In the genomic region with DNA sequence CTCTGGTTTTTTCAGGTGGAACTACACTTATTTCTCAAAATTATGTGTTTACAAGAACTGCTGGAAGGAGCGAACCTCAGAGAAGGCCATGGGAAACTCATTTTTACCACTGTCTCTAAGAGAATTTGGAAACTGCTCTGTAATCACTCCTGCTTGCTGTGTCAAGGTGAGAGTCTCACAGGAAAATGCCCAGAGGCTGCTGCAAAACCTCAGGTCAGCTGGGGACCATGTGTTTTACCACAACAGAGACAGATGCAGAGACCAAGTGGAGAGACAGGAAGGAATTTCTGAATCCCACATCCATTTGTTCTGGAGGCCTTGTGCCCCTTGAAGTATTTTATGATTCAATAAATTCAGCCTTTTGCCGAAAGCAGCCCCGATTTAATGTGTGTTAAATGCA, we compare ENCODE assay signal across 16 cellular contexts.
DNase-seq lines count a peak whose midpoint lies in the region; FAIRE-seq and TF ChIP-seq lines count a peak whose summit lies in the region.
"Had no signal": no experiment of that assay in that cellular context is flagged by ENCODE, and none has a peak within 500 bp of the region (broad histone marks: within the 10 kb centered on the region; RNA-seq: fewer than 3 reads in every experiment).

No MANE protein-coding gene starts in this region.

- H2BK12ac ChIP-seq in H1 (ENCODE audit: low read depth, low read length) = no peak overlapping the region

- TF ChIP-seq CTCF in PC-9 (conservative IDR thresholded peaks at IDR 0.05) (no peak), H1 (IDR thresholded peaks at IDR 0.05; ENCODE audit: control extremely low read depth in 1 of 3, insufficient read depth in 1 of 3, low read depth in 1 of 3, low read length in 3 of 3) (no peak)

- no peak overlapping the region for H4K5ac ChIP-seq in H1 (ENCODE audit: insufficient read length, low read depth, low read length)

- DNase-seq in M059J (ENCODE audit: low read depth) (peak; percentile 54), PC-9 (no peak), H1 (ENCODE audit: low read depth in 1 of 2, low spot score in 2 of 2) (no peak), myocyte (ENCODE audit: low read depth) (peak; percentile 62), kidney glomerular epithelial cell (lab: John Stamatoyannopoulos, UW) (no peak), H4 (ENCODE audit: low spot score) (no peak)
- no peak for DNase-seq in activated CD8-positive, alpha-beta memory T cell treated with anti-CD3 and anti-CD28 coated beads for 24 hours
- DNase-seq: CD4-positive, CD25-positive, alpha-beta regulatory T cell; DMS153; DMS79; GDM1; H9 had no signal

- H3K36me3 ChIP-seq in PC-9 (ENCODE audit: low read depth) (no peaks in the 10 kb centered on the region), H1 (ENCODE audit: control insufficient read depth in 2 of 4, insufficient read depth in 4 of 4, low read length in 3 of 4) (no peaks in the 10 kb centered on the region)
- H3K36me3 ChIP-seq: BLaER1 treated with 17β-estradiol and CSF1 and Interleukin-3, amounts not matched to agents 10 nM and 100 nM had no signal

- no peak overlapping the region for H2AK5ac ChIP-seq in H1 (ENCODE audit: low read depth, low read length)

- BruUV-seq in PC-9 (replicated peaks; lab: Mats Ljungman, UMichigan) = no TSS peak

- H3K9me3 ChIP-seq in PC-9 (ENCODE audit: insufficient read depth, low read depth) (no peaks in the 10 kb centered on the region), H1 (ENCODE audit: insufficient read depth in 2 of 2, low read depth in 1 of 2, low read length in 1 of 2) (peaks cover 3 to 11% of the 10 kb centered on the region in 2 experiments; a peak in 2 of 4 replicates)

- CTCF ChIA-PET in PC-9 (lab: Charles Lee) (no interaction called here), H1 (lab: Charles Lee; ENCODE audit: partially characterized antibody) (no interaction called here)

- no peak overlapping the region for H3K23ac ChIP-seq in H1 (ENCODE audit: insufficient read length)

- POLR2A ChIA-PET in PC-9 (lab: Charles Lee; ENCODE audit: unreplicated experiment) = no interaction called here
- POLR2A ChIA-PET in H1 (lab: Charles Lee; ENCODE audit: partially characterized antibody) = no interaction called here

- H3K4me3 ChIP-seq in PC-9 = no peak overlapping the region
- no peak overlapping the region for H3K4me3 ChIP-seq in H1 (ENCODE audit: extremely low read depth in 1 of 4, insufficient read depth in 2 of 4, low read depth in 3 of 4, low read length in 4 of 4)
- H3K4me3 ChIP-seq: BLaER1 treated with 17β-estradiol and CSF1 and Interleukin-3, amounts not matched to agents 10 nM and 100 nM; GM23338 had no signal

- H3K14ac ChIP-seq in H1 (ENCODE audit: insufficient read length) = no peak overlapping the region

- H2BK120ac ChIP-seq in H1 (replicated peaks; ENCODE audit: low read depth, low read length) = no peak overlapping the region

- no peaks in the 10 kb centered on the region for H3K4me1 ChIP-seq in PC-9 (replicated peaks; ENCODE audit: insufficient read depth)
- no peaks in the 10 kb centered on the region for H3K4me1 ChIP-seq in H1 (replicated peaks in 1 of 4; ENCODE audit: control insufficient read depth in 3 of 4, insufficient read depth in 4 of 4, low read length in 3 of 4)

- H3K27ac ChIP-seq in PC-9 (no peak overlapping the region), H1 (ENCODE audit: low read depth, low read length) (no peak overlapping the region)
- H3K27ac ChIP-seq: BLaER1 treated with 17β-estradiol and CSF1 and Interleukin-3, amounts not matched to agents 10 nM and 100 nM had no signal

- H4K91ac ChIP-seq in H1 (replicated peaks; ENCODE audit: insufficient read length, low read length) = no peak overlapping the region

- H2AFZ ChIP-seq in PC-9 (peak overlapping the region; percentile 61; the same call in 1 of the 2 replicates), H1 (ENCODE audit: low read length) (0 out of 2 replicates have a peak overlapping the region, but pooled peaks have one; percentile 23)
- H2AFZ ChIP-seq: GM23338 had no signal

- no peak for TF ChIP-seq POLR2A in H1 (IDR thresholded peaks at IDR 0.05; ENCODE audit: control extremely low read depth in 1 of 2, low read depth in 2 of 2, low read length in 2 of 2)

- no peak overlapping the region for H3K4me2 ChIP-seq in PC-9
- no peak overlapping the region for H3K4me2 ChIP-seq in H1 (ENCODE audit: insufficient read depth in 1 of 2, low read depth in 2 of 2, low read length in 2 of 2)
- H3K4me2 ChIP-seq: BLaER1 treated with 17β-estradiol and CSF1 and Interleukin-3, amounts not matched to agents 10 nM and 100 nM; GM23338 had no signal

- no peak for TF ChIP-seq RAD21 in H1 (IDR thresholded peaks at IDR 0.05 in 1 of 2, conservative IDR thresholded peaks at IDR 0.05 in 1 of 2; ENCODE audit: low read depth in 2 of 2, low read length in 2 of 2)

- 0 out of 2 replicates have a peak, but pooled peaks cover 4% of the 10 kb centered on the region for H3K9me2 ChIP-seq in PC-9 (ENCODE audit: insufficient read depth)

- H3K4ac ChIP-seq in H1 (replicated peaks; ENCODE audit: insufficient read length, low read depth, low read length) = no peak overlapping the region

- H2BK5ac ChIP-seq in H1 (ENCODE audit: low read depth, low read length) = no peak overlapping the region

- H4K20me1 ChIP-seq in PC-9 (ENCODE audit: insufficient read depth) (no peaks in the 10 kb centered on the region), H1 (replicated peaks in 1 of 2; ENCODE audit: control insufficient read depth in 1 of 2, insufficient read depth in 2 of 2, low read length in 2 of 2) (no peaks in the 10 kb centered on the region)
- H4K20me1 ChIP-seq: BLaER1 treated with 17β-estradiol and CSF1 and Interleukin-3, amounts not matched to agents 10 nM and 100 nM had no signal

- no peak overlapping the region for H3K56ac ChIP-seq in H1 (replicated peaks; ENCODE audit: insufficient read length, low read depth, low read length)

- no peak overlapping the region for H2BK15ac ChIP-seq in H1 (ENCODE audit: low read length)

- H3K79me1 ChIP-seq in H1 (ENCODE audit: low read depth, low read length) = no peaks in the 10 kb centered on the region

- H3K23me2 ChIP-seq in H1 (ENCODE audit: low read depth, low read length) = no peaks in the 10 kb centered on the region

- no peak overlapping the region for H3K9ac ChIP-seq in H1 (replicated peaks in 1 of 4; ENCODE audit: extremely low read depth in 1 of 4, low read depth in 3 of 4, low read length in 3 of 4)
- H3K9ac ChIP-seq: BLaER1 treated with 17β-estradiol and CSF1 and Interleukin-3, amounts not matched to agents 10 nM and 100 nM had no signal

- no peaks in the 10 kb centered on the region for H3K27me3 ChIP-seq in PC-9 (ENCODE audit: insufficient read depth, low read depth)
- H3K27me3 ChIP-seq in H1 (replicated peaks in 1 of 4; ENCODE audit: control insufficient read depth in 3 of 4, extremely low read depth in 1 of 4, insufficient read depth in 3 of 4, low read length in 3 of 4) = no peaks in the 10 kb centered on the region
- H3K27me3 ChIP-seq: BLaER1 treated with 17β-estradiol and CSF1 and Interleukin-3, amounts not matched to agents 10 nM and 100 nM had no signal

- no peak for FAIRE-seq in H1 (lab: Jason Lieb, UNC)
- FAIRE-seq: GM12892, GM18507 had no signal

- no peak overlapping the region for H2BK20ac ChIP-seq in H1 (ENCODE audit: low read length)

- H3K18ac ChIP-seq in H1 (ENCODE audit: extremely low read depth, low read length) = no peak overlapping the region

- H3K79me2 ChIP-seq in PC-9 (ENCODE audit: low read depth) = no peaks in the 10 kb centered on the region
- H3K79me2 ChIP-seq in H1 (ENCODE audit: control insufficient read depth in 1 of 2, insufficient read depth in 2 of 2, low read length in 2 of 2) = no peaks in the 10 kb centered on the region

- WGBS in H1 (ENCODE audit: extremely low coverage in 1 of 2, insufficient coverage in 1 of 2, insufficient read length in 1 of 2, insufficient replicate concordance in 2 of 2, low coverage in 1 of 2, low lambda C conversion rate in 2 of 2, missing lambda C conversion rate in 1 of 2), 2 experiments = 96% methylated on average over 3 of the region's 3 CpGs; no CpG with 5 or more reads in 1 of the 2 experiments

- TF ChIP-seq EP300 in H1 (IDR thresholded peaks at IDR 0.05; ENCODE audit: borderline replicate concordance in 1 of 2, low read depth in 2 of 2, low read length in 2 of 2) = no peak

- no peaks in the 10 kb centered on the region for H3F3A ChIP-seq in PC-9 (ENCODE audit: insufficient read depth, low read depth)

- intact Hi-C loops in PC-9 (cut with micrococcal nuclease; ENCODE audit: unreplicated experiment) = no loop called here

- no peak overlapping the region for H4K8ac ChIP-seq in H1 (ENCODE audit: extremely low read depth, insufficient read depth, low read length)

TF ChIP-seq in H1, 55 proteins besides CTCF, POLR2A, EP300 and RAD21:
- TF ChIP-seq POLR2AphosphoS5 (IDR thresholded peaks at IDR 0.05; ENCODE audit: low read depth, low read length) (no peak), SIX5 (IDR thresholded peaks at IDR 0.05; ENCODE audit: low read depth, low read length) (no peak), MAX (IDR thresholded peaks at IDR 0.05) (no peak), SP4 (IDR thresholded peaks at IDR 0.05; ENCODE audit: low read length) (no peak), SRF (IDR thresholded peaks at IDR 0.05; ENCODE audit: low read depth, low read length) (no peak)
- TF ChIP-seq, protein P1, sequence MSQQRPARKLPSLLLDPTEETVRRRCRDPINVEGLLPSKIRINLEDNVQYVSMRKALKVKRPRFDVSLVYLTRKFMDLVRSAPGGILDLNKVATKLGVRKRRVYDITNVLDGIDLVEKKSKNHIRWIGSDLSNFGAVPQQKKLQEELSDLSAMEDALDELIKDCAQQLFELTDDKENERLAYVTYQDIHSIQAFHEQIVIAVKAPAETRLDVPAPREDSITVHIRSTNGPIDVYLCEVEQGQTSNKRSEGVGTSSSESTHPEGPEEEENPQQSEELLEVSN (IDR thresholded peaks at IDR 0.05) = no peak

Comparison
In these comparisons a context has a peak if more than half of its experiments do, and no peak if none do; other contexts are left out.
1. DNase-seq: peak in M059J (single experiment) and myocyte (single experiment); none in PC-9 (0 of 2), H1 (0 of 2), kidney glomerular epithelial cell (single experiment), activated CD8-positive, alpha-beta memory T cell treated with anti-CD3 and anti-CD28 coated beads for 24 hours (single experiment) and H4 (single experiment).